In genomic region chr6:163338671-163339405, GRCh38 we compare ENCODE assay signal across 8 cellular contexts.
DNase-seq lines count a peak whose midpoint lies in the region; ATAC-seq lines count a peak whose summit lies in the region.

No MANE protein-coding gene starts in this region.

- H3K36me3 ChIP-seq in mesodermal cell (ENCODE audit: control insufficient read depth, insufficient read depth, low read length), result no peaks in the 10 kb centered on the region

- ATAC-seq in esophagus mucosa, result peak; percentile 35

- H3K27ac ChIP-seq in mesodermal cell (ENCODE audit: low read depth, low read length, severe bottlenecking), result peak overlapping the region; percentile 74

- no peak overlapping the region for H3K4me3 ChIP-seq in mesodermal cell (ENCODE audit: extremely low read depth, insufficient read depth, low read length, poor library complexity, severe bottlenecking)

- 35 to 63% methylated on average over 7 to 11 of the region's 12 CpGs for WGBS in mesodermal cell (ENCODE audit: insufficient coverage in 2 of 2), 2 experiments

- H3K9me3 ChIP-seq in mesodermal cell (ENCODE audit: control insufficient read depth, low read length), result no peaks in the 10 kb centered on the region

- DNase-seq in AG20443 (ENCODE audit: low spot score) (peak; percentile 68), NCI-H82 (lab: John Stamatoyannopoulos, UW) (peak; percentile 49), mucosa of gallbladder (ENCODE audit: low spot score) (no peak), activated gamma-delta T cell (lab: John Stamatoyannopoulos, UW) (no peak)
- DNase-seq in stimulated activated CD4-positive, alpha-beta T cell treated with anti-CD3 and anti-CD28 coated beads, Interleukin-2, amount 100 ng/mL, for 48 hours, result no peak
- no peak for DNase-seq in stimulated activated CD4-positive, alpha-beta T cell treated with anti-CD3 and anti-CD28 coated beads, Interleukin-4, amount 100 ng/mL, for 1 hour

- H3K4me1 ChIP-seq in mesodermal cell (ENCODE audit: control insufficient read depth, insufficient read depth, low read length, poor library complexity, severe bottlenecking), result peaks cover 25% of the 10 kb centered on the region

Comparison
In these comparisons a context has a peak if more than half of its experiments do, and no peak if none do; other contexts are left out.
1. DNase-seq: peak in AG20443 (single experiment) and NCI-H82 (single experiment); none in stimulated activated CD4-positive, alpha-beta T cell treated with anti-CD3 and anti-CD28 coated beads, Interleukin-2, amount 100 ng/mL, for 48 hours (0 of 2), stimulated activated CD4-positive, alpha-beta T cell treated with anti-CD3 and anti-CD28 coated beads, Interleukin-4, amount 100 ng/mL, for 1 hour (single experiment), mucosa of gallbladder (single experiment) and activated gamma-delta T cell (single experiment).